In the genomic region with DNA sequence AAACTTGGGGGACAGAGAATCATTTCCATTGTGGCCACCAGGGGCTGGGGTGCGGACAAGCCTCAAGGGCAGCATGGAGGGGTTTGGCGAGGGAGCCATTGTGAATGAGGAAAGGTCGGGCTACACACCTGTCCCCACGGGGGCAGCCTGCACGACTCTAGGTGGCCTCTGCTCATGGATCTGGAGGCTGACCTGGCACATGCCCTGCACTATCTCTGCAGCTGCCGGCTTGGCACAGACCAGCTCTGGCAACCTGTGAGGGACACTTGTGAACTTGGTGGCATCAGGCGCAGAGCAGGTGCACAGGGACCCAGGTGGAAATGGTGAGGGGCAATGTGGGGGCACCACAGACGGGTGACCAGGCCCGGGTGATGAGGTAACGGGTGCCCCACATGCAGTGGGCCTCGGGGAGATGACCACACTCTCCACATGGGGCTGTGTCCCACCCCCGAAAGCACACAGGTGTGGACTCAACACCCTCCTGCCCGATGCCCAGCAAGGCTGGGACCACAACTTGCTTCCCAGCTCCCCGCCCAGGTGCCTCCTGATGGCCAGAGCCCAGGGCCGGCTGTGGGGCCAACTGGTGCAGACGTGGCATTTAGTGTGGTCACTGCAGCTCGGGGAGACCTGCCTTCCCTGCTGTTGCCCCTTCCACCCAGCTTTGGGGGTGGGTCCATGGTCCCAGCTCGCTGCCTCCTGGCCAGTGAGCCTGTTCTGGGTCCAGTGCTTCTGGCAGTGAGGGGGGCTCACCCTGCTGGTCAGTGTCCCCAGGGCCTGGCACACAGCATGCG, we compare ENCODE assay signal across 18 cellular contexts.
DNase-seq lines count a peak whose midpoint lies in the region; ATAC-seq, FAIRE-seq and TF ChIP-seq lines count a peak whose summit lies in the region.
"Had no signal": no experiment of that assay in that cellular context is flagged by ENCODE, and none has a peak within 500 bp of the region (broad histone marks: within the 10 kb centered on the region; RNA-seq: fewer than 3 reads in every experiment).

No MANE protein-coding gene starts in this region.

- TF ChIP-seq CTCF in HFF-Myc (IDR thresholded peaks at IDR 0.05; ENCODE audit: low read depth, low read length, missing control alignments) = peak; percentile 18
- peak; percentile 13 for TF ChIP-seq CTCF in astrocyte (IDR thresholded peaks at IDR 0.05; ENCODE audit: insufficient read depth, low read depth, low read length)
- TF ChIP-seq CTCF in heart left ventricle (IDR thresholded peaks at IDR 0.05) = peak in 2 of 12 donors; percentile 6 to 23

- peaks cover 6% of the 10 kb centered on the region for H3K4me1 Mint-ChIP-seq in astrocyte (ENCODE audit: low read depth, unreplicated experiment)

- H3K4me3 Mint-ChIP-seq in astrocyte (ENCODE audit: unreplicated experiment) = no peak overlapping the region
- H3K4me3 Mint-ChIP-seq: activated T-cell treated with anti-CD3 and anti-CD28 coated beads, Interleukin-2, amount 50 U/mL, for 4 hours had no signal

- no peak for TF ChIP-seq POLR2A in heart left ventricle (IDR thresholded peaks at IDR 0.05)

- H3K9me3 Mint-ChIP-seq in astrocyte (ENCODE audit: unreplicated experiment) = no peaks in the 10 kb centered on the region
- H3K9me3 Mint-ChIP-seq: activated T-cell treated with anti-CD3 and anti-CD28 coated beads, Interleukin-2, amount 50 U/mL, for 4 hours had no signal

- H3K27me3 ChIP-seq in astrocyte (ENCODE audit: insufficient read depth, low read length) = no peaks in the 10 kb centered on the region
- H3K27me3 ChIP-seq in heart left ventricle = no peaks in the 10 kb centered on the region
- H3K27me3 ChIP-seq: BLaER1 treated with 17β-estradiol and CSF1 and Interleukin-3, amounts not matched to agents 10 nM and 100 nM; dorsolateral prefrontal cortex had no signal

- peaks cover 94% of the 10 kb centered on the region for H4K20me1 ChIP-seq in astrocyte (ENCODE audit: insufficient read depth, low read length)

- DNase-seq in HFF-Myc (ENCODE audit: extremely low read depth, low read depth) = no peak
- no peak for DNase-seq in astrocyte (ENCODE audit: low read depth)
- peak in 2 of 5 donors; percentile 42 to 47 for DNase-seq in heart left ventricle
- peak; percentile 73 for DNase-seq in posterior vena cava (ENCODE audit: low spot score)
- DNase-seq in middle frontal gyrus (ENCODE audit: extremely low spot score, low spot score) = no peak
- DNase-seq in effector CD8-positive, alpha-beta T cell (lab: John Stamatoyannopoulos, UW) = no peak
- DNase-seq in SHP77 (lab: John Stamatoyannopoulos, UW) = no peak
- DNase-seq: activated CD4-positive, alpha-beta T cell treated with anti-CD3 and anti-CD28 coated beads for 48 hours; activated T-cell treated with anti-CD3 and anti-CD28 coated beads, Interleukin-2, amount 50 U/mL, for 4 hours; DMS153; mammary epithelial cell; stimulated activated CD4-positive, alpha-beta T cell treated with anti-CD3 and anti-CD28 coated beads, Interleukin-4, amount 100 ng/mL, for 1 hour; stimulated activated CD8-positive, alpha-beta memory T cell treated with anti-CD3 and anti-CD28 coated beads, Interleukin-4, amount 100 ng/mL, for 48 hours had no signal

- H3K4me2 ChIP-seq in astrocyte (ENCODE audit: low read length) = no peak overlapping the region

- H2AFZ ChIP-seq in astrocyte (ENCODE audit: low read depth, low read length) = no peak overlapping the region

- H3K4me3 ChIP-seq in HFF-Myc (replicated peaks; ENCODE audit: low read depth, low read length) (no peak overlapping the region), astrocyte (ENCODE audit: insufficient read depth, low read depth, low read length) (no peak overlapping the region), heart left ventricle (no peak overlapping the region)
- H3K4me3 ChIP-seq: BLaER1 treated with 17β-estradiol and CSF1 and Interleukin-3, amounts not matched to agents 10 nM and 100 nM; dorsolateral prefrontal cortex; SK-N-MC; thoracic aorta had no signal

- WGBS in heart left ventricle, 4 donors = 79 to 90% (median 85%) methylated on average over 9 to 19 of the region's 19 CpGs

- H3K36me3 ChIP-seq in astrocyte (ENCODE audit: insufficient read depth, low read length) (no peaks in the 10 kb centered on the region), heart left ventricle (peaks cover 0 to 6% (median 0%) of the 10 kb centered on the region in 9 donors)
- H3K36me3 ChIP-seq: thoracic aorta had no signal

- no peaks in the 10 kb centered on the region for H3K4me1 ChIP-seq in astrocyte (ENCODE audit: insufficient read depth, low read length)
- peaks cover 0 to 37% (median 16%) of the 10 kb centered on the region in 12 donors for H3K4me1 ChIP-seq in heart left ventricle

- H3K27ac ChIP-seq in astrocyte (ENCODE audit: low read depth, low read length) = no peak overlapping the region
- H3K27ac ChIP-seq in heart left ventricle = no peak overlapping the region
- H3K27ac ChIP-seq: BLaER1 treated with 17β-estradiol and CSF1 and Interleukin-3, amounts not matched to agents 10 nM and 100 nM; SK-N-MC; thoracic aorta had no signal

- peaks cover 67% of the 10 kb centered on the region for H3K79me2 ChIP-seq in astrocyte (ENCODE audit: insufficient read depth, low read length)

- intact Hi-C loops in heart left ventricle (cut with DNase I) (no loop called here), posterior vena cava (cut with DNase I) (no loop called here)

- no peak overlapping the region for H3K27ac Mint-ChIP-seq in astrocyte (ENCODE audit: unreplicated experiment)

- H3K9me3 ChIP-seq in astrocyte (ENCODE audit: insufficient read depth, low read depth, low read length) (no peaks in the 10 kb centered on the region), heart left ventricle (no peaks in the 10 kb centered on the region)
- H3K9me3 ChIP-seq: thoracic aorta had no signal

- no peaks in the 10 kb centered on the region for H3K27me3 Mint-ChIP-seq in astrocyte (ENCODE audit: low read depth, unreplicated experiment)

- H3K36me3 Mint-ChIP-seq in astrocyte (ENCODE audit: low read depth, unreplicated experiment) = peaks cover 15% of the 10 kb centered on the region

- no peak for FAIRE-seq in astrocyte (lab: Jason Lieb, UNC)

- ATAC-seq in heart left ventricle (peak; percentile 17 to 48 (median 26)), GM19455 (IDR thresholded peaks at IDR 0.05; ENCODE audit: unreplicated experiment) (no peak)
- ATAC-seq: activated T-cell treated with anti-CD3 and anti-CD28 coated beads, Interleukin-2, amount 50 U/mL, for 4 hours had no signal

- no peak overlapping the region for H3K9ac ChIP-seq in astrocyte (ENCODE audit: low read length)
- H3K9ac ChIP-seq: BLaER1 treated with 17β-estradiol and CSF1 and Interleukin-3, amounts not matched to agents 10 nM and 100 nM had no signal
